Comparison of ENCODE assay signal across 1 cellular context in the genomic region with DNA sequence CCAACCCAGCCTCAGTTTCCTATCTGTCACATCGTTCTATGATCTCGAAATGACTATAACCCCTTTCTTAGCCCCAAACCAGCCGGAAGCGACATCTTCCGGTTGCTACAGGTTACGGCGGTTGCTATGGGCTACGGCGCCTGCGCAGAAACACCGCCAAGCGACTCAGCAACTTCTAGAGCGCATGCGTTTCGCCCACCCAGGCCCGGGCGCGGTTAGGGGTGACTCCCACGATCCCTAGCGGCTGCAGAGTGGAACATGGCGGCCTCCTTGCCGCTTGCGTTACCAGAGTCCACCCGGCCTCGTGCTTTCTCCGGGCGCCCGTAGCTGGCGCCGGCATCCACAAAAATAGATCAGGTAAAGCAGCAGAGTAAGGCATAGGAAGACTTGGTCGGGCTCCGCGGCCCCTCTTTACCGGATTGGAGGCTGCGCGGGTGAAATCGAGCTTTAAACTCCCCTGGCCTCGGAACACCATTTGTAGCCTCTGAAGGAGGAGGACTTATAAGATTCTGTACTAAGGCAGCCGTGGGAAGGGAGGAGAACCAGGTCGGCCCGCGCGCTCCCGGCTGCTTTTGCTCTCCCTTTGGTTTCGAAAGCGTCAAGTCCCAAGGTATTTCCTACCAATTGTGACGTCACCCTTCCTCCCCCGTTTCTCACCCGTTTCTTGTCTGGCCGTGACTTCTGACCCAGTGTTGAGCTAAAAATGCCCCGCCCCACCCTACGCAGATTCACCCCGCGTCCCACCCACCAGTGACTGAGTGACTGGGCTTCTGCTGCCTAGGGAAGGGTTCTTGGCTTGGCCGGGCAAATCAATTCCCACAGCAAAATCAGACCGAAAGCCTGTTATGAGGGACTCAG.
TF ChIP-seq lines count a peak whose summit lies in the region.

No MANE protein-coding gene starts in this region.

TF ChIP-seq in K562, 482 proteins besides CTCF, POLR2A, EP300 and RAD21 (continued from another document and continues in another):
- TF ChIP-seq, protein P1, sequence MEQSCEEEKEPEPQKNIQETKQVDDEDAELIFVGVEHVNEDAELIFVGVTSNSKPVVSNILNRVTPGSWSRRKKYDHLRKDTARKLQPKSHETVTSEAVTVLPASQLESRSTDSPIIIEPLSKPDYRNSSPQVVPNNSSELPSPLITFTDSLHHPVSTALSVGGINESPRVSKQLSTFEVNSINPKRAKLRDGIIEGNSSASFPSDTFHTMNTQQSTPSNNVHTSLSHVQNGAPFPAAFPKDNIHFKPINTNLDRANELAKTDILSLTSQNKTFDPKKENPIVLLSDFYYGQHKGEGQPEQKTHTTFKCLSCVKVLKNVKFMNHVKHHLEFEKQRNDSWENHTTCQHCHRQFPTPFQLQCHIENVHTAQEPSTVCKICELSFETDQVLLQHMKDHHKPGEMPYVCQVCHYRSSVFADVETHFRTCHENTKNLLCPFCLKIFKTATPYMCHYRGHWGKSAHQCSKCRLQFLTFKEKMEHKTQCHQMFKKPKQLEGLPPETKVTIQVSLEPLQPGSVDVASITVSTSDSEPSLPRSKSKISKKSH (CRISPR knock-in tag; IDR thresholded peaks at IDR 0.05): no peak
- TF ChIP-seq DNMT1 (IDR thresholded peaks at IDR 0.05): no peak
- TF ChIP-seq MCM7 (IDR thresholded peaks at IDR 0.05): no peak
- TF ChIP-seq CBX5 (IDR thresholded peaks at IDR 0.05; ENCODE audit: borderline replicate concordance, low read depth): no peak
- no peak for TF ChIP-seq ZNF707 (CRISPR knock-in tag; conservative IDR thresholded peaks at IDR 0.05)
- no peak for TF ChIP-seq NFIX (CRISPR knock-in tag; IDR thresholded peaks at IDR 0.05; ENCODE audit: low read depth)
- TF ChIP-seq ZNF644 (tag; IDR thresholded peaks at IDR 0.05; ENCODE audit: low read depth): no peak
- TF ChIP-seq SAFB2 (IDR thresholded peaks at IDR 0.05; ENCODE audit: borderline replicate concordance, low read depth, low read length, severe bottlenecking): no peak
- TF ChIP-seq, protein P2, sequence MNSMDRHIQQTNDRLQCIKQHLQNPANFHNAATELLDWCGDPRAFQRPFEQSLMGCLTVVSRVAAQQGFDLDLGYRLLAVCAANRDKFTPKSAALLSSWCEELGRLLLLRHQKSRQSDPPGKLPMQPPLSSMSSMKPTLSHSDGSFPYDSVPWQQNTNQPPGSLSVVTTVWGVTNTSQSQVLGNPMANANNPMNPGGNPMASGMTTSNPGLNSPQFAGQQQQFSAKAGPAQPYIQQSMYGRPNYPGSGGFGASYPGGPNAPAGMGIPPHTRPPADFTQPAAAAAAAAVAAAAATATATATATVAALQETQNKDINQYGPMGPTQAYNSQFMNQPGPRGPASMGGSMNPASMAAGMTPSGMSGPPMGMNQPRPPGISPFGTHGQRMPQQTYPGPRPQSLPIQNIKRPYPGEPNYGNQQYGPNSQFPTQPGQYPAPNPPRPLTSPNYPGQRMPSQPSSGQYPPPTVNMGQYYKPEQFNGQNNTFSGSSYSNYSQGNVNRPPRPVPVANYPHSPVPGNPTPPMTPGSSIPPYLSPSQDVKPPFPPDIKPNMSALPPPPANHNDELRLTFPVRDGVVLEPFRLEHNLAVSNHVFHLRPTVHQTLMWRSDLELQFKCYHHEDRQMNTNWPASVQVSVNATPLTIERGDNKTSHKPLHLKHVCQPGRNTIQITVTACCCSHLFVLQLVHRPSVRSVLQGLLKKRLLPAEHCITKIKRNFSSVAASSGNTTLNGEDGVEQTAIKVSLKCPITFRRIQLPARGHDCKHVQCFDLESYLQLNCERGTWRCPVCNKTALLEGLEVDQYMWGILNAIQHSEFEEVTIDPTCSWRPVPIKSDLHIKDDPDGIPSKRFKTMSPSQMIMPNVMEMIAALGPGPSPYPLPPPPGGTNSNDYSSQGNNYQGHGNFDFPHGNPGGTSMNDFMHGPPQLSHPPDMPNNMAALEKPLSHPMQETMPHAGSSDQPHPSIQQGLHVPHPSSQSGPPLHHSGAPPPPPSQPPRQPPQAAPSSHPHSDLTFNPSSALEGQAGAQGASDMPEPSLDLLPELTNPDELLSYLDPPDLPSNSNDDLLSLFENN (IDR thresholded peaks at IDR 0.05; ENCODE audit: low read depth in 2 of 2, low read length in 2 of 2): 0 out of 4 replicates have a peak, but pooled peaks of 1 of the 2 experiments have one; percentile 29
- TF ChIP-seq, protein P3, sequence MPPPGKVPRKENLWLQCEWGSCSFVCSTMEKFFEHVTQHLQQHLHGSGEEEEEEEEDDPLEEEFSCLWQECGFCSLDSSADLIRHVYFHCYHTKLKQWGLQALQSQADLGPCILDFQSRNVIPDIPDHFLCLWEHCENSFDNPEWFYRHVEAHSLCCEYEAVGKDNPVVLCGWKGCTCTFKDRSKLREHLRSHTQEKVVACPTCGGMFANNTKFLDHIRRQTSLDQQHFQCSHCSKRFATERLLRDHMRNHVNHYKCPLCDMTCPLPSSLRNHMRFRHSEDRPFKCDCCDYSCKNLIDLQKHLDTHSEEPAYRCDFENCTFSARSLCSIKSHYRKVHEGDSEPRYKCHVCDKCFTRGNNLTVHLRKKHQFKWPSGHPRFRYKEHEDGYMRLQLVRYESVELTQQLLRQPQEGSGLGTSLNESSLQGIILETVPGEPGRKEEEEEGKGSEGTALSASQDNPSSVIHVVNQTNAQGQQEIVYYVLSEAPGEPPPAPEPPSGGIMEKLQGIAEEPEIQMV (tag; conservative IDR thresholded peaks at IDR 0.05; ENCODE audit: low read depth): no peak
- TF ChIP-seq SRSF1 (IDR thresholded peaks at IDR 0.05; ENCODE audit: low read depth, low read length): no peak
- TF ChIP-seq CHD4 (IDR thresholded peaks at IDR 0.05; ENCODE audit: insufficient read depth, insufficient replicate concordance, low read depth, low read length, poor library complexity, severe bottlenecking): no peak
- TF ChIP-seq, protein P4, sequence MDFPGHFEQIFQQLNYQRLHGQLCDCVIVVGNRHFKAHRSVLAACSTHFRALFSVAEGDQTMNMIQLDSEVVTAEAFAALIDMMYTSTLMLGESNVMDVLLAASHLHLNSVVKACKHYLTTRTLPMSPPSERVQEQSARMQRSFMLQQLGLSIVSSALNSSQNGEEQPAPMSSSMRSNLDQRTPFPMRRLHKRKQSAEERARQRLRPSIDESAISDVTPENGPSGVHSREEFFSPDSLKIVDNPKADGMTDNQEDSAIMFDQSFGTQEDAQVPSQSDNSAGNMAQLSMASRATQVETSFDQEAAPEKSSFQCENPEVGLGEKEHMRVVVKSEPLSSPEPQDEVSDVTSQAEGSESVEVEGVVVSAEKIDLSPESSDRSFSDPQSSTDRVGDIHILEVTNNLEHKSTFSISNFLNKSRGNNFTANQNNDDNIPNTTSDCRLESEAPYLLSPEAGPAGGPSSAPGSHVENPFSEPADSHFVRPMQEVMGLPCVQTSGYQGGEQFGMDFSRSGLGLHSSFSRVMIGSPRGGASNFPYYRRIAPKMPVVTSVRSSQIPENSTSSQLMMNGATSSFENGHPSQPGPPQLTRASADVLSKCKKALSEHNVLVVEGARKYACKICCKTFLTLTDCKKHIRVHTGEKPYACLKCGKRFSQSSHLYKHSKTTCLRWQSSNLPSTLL (IDR thresholded peaks at IDR 0.05): no peak
- TF ChIP-seq SMARCB1 (IDR thresholded peaks at IDR 0.05; ENCODE audit: insufficient read length, low read depth): no peak
- peak; percentile 50; the same call in 1 of the 2 replicates for TF ChIP-seq CEBPB (tag; IDR thresholded peaks at IDR 0.05)
- TF ChIP-seq PCBP2 (IDR thresholded peaks at IDR 0.05; ENCODE audit: low read depth, low read length, poor library complexity, severe bottlenecking): no peak
- TF ChIP-seq SAP30 (IDR thresholded peaks at IDR 0.05; ENCODE audit: borderline replicate concordance, insufficient read depth, low read depth, low read length, poor library complexity, severe bottlenecking): peak; percentile 39
- TF ChIP-seq NCOA4 (IDR thresholded peaks at IDR 0.05; ENCODE audit: partially characterized antibody): no peak
- no peak for TF ChIP-seq ZNF384 (IDR thresholded peaks at IDR 0.05; ENCODE audit: low read depth, low read length)
- TF ChIP-seq KAT2B (IDR thresholded peaks at IDR 0.05; ENCODE audit: low read depth, low read length): no peak
- TF ChIP-seq ESRRB (CRISPR knock-in tag; IDR thresholded peaks at IDR 0.05; ENCODE audit: borderline replicate concordance): no peak
- TF ChIP-seq, protein P5, sequence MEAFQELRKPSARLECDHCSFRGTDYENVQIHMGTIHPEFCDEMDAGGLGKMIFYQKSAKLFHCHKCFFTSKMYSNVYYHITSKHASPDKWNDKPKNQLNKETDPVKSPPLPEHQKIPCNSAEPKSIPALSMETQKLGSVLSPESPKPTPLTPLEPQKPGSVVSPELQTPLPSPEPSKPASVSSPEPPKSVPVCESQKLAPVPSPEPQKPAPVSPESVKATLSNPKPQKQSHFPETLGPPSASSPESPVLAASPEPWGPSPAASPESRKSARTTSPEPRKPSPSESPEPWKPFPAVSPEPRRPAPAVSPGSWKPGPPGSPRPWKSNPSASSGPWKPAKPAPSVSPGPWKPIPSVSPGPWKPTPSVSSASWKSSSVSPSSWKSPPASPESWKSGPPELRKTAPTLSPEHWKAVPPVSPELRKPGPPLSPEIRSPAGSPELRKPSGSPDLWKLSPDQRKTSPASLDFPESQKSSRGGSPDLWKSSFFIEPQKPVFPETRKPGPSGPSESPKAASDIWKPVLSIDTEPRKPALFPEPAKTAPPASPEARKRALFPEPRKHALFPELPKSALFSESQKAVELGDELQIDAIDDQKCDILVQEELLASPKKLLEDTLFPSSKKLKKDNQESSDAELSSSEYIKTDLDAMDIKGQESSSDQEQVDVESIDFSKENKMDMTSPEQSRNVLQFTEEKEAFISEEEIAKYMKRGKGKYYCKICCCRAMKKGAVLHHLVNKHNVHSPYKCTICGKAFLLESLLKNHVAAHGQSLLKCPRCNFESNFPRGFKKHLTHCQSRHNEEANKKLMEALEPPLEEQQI (IDR thresholded peaks at IDR 0.05): no peak
- peak; percentile 90 for TF ChIP-seq POLR2B (IDR thresholded peaks at IDR 0.05; ENCODE audit: low read depth, partially characterized antibody)
- no peak for TF ChIP-seq RBM39 (optimal IDR thresholded peaks at IDR 0.05; ENCODE audit: low read depth, low read length)
- TF ChIP-seq BCL6 (CRISPR knock-in tag; IDR thresholded peaks at IDR 0.05): no peak
- TF ChIP-seq RHOXF2B (CRISPR knock-in tag; conservative IDR thresholded peaks at IDR 0.05): no peak
- no peak for TF ChIP-seq MTA3 (IDR thresholded peaks at IDR 0.05; ENCODE audit: borderline replicate concordance)
- no peak for TF ChIP-seq PHF21A (IDR thresholded peaks at IDR 0.05; ENCODE audit: borderline replicate concordance, low read depth)
- TF ChIP-seq GABPB2 (CRISPR knock-in tag; conservative IDR thresholded peaks at IDR 0.05): no peak
- TF ChIP-seq STAG1 (CRISPR knock-in tag; IDR thresholded peaks at IDR 0.05; ENCODE audit: borderline replicate concordance): no peak
- no peak for TF ChIP-seq GATAD2B (IDR thresholded peaks at IDR 0.05; ENCODE audit: borderline replicate concordance)
- TF ChIP-seq HOXB6 (CRISPR knock-in tag; IDR thresholded peaks at IDR 0.05; ENCODE audit: borderline replicate concordance): no peak
- no peak for TF ChIP-seq ADNP (tag; IDR thresholded peaks at IDR 0.05)
- TF ChIP-seq NR2F6 (CRISPR knock-in tag; IDR thresholded peaks at IDR 0.05): no peak
- TF ChIP-seq MYBL2 (IDR thresholded peaks at IDR 0.05; ENCODE audit: low read depth): no peak
- no peak for TF ChIP-seq MYBL2 (CRISPR knock-in tag; IDR thresholded peaks at IDR 0.05; ENCODE audit: borderline replicate concordance)
- TF ChIP-seq MXI1 (IDR thresholded peaks at IDR 0.05; ENCODE audit: low read depth, low read length): peak; percentile 100
- TF ChIP-seq FOSL1 (tag; conservative IDR thresholded peaks at IDR 0.05): 0 out of 2 replicates have a peak, but pooled peaks have one; percentile 29
- no peak for TF ChIP-seq ZNF431 (CRISPR knock-in tag; IDR thresholded peaks at IDR 0.05)
- no peak for TF ChIP-seq KLF6 (CRISPR knock-in tag; IDR thresholded peaks at IDR 0.05; ENCODE audit: borderline replicate concordance)
- peak; percentile 34; the same call in 1 of the 2 replicates for TF ChIP-seq SIN3B (IDR thresholded peaks at IDR 0.05; ENCODE audit: low read depth)
- TF ChIP-seq, protein P6, sequence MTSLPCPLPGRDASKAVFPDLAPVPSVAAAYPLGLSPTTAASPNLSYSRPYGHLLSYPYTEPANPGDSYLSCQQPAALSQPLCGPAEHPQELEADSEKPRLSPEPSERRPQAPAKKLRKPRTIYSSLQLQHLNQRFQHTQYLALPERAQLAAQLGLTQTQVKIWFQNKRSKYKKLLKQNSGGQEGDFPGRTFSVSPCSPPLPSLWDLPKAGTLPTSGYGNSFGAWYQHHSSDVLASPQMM (CRISPR knock-in tag; IDR thresholded peaks at IDR 0.05): no peak
- TF ChIP-seq, protein P7, sequence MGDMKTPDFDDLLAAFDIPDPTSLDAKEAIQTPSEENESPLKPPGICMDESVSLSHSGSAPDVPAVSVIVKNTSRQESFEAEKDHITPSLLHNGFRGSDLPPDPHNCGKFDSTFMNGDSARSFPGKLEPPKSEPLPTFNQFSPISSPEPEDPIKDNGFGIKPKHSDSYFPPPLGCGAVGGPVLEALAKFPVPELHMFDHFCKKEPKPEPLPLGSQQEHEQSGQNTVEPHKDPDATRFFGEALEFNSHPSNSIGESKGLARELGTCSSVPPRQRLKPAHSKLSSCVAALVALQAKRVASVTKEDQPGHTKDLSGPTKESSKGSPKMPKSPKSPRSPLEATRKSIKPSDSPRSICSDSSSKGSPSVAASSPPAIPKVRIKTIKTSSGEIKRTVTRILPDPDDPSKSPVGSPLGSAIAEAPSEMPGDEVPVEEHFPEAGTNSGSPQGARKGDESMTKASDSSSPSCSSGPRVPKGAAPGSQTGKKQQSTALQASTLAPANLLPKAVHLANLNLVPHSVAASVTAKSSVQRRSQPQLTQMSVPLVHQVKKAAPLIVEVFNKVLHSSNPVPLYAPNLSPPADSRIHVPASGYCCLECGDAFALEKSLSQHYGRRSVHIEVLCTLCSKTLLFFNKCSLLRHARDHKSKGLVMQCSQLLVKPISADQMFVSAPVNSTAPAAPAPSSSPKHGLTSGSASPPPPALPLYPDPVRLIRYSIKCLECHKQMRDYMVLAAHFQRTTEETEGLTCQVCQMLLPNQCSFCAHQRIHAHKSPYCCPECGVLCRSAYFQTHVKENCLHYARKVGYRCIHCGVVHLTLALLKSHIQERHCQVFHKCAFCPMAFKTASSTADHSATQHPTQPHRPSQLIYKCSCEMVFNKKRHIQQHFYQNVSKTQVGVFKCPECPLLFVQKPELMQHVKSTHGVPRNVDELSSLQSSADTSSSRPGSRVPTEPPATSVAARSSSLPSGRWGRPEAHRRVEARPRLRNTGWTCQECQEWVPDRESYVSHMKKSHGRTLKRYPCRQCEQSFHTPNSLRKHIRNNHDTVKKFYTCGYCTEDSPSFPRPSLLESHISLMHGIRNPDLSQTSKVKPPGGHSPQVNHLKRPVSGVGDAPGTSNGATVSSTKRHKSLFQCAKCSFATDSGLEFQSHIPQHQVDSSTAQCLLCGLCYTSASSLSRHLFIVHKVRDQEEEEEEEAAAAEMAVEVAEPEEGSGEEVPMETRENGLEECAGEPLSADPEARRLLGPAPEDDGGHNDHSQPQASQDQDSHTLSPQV (IDR thresholded peaks at IDR 0.05): 0 out of 2 replicates have a peak, but pooled peaks have one; percentile 55
- TF ChIP-seq, protein P8, sequence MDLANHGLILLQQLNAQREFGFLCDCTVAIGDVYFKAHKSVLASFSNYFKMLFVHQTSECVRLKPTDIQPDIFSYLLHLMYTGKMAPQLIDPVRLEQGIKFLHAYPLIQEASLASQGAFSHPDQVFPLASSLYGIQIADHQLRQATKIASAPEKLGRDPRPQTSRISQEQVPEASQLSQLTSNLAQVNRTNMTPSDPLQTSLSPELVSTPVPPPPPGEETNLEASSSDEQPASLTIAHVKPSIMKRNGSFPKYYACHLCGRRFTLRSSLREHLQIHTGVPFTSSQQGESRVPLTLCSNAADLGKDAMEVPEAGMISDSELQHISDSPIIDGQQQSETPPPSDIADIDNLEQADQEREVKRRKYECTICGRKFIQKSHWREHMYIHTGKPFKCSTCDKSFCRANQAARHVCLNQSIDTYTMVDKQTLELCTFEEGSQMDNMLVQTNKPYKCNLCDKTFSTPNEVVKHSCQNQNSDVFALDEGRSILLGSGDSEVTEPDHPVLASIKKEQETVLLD (IDR thresholded peaks at IDR 0.05): peak; percentile 80; the same call in 1 of the 2 replicates
- TF ChIP-seq ZC3H8 (IDR thresholded peaks at IDR 0.05): no peak
- no peak for TF ChIP-seq TEAD2 (tag; IDR thresholded peaks at IDR 0.05)
